ENCODE assay signal across 8 cellular contexts in the genomic region with DNA sequence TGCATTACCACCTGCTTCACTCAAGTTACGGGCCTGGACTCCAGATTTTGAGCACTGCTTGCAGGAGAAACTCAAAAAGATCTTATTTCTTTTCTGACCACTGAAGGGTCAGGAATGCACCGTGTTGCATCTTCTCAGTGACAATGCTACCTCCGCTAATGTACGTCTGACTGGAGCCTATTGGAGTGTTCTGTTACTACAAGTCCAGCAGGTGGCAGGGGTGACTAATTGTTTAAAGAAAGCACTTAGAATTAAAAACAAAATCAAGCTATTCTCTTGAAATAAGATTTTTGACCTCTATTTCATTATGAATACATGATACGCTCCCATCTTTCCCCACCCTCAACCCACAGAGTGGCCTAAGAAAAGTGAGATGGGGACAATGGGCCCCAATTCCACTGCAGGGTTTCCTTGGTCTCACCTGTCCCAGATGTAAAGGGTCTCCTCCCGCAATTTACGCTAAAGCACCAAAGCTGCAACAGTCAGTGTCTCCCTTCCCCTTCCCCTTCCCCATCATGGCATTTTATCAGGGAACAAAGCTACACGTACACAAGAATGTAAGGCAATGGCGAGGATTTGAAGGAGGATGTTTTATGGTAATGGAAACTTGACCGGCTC. TPM values are rescaled to one million over a fixed set of nuclear protein-coding genes. Genes with fewer than 3 reads are reported as not detected.
A peak's percentile ranks its signal among the peaks of the same experiment; 100 is the strongest.
DNase-seq lines count a peak whose midpoint lies in the region; ATAC-seq and TF ChIP-seq lines count a peak whose summit lies in the region.

No MANE protein-coding gene starts in this region.

- no peaks in the 10 kb centered on the region for H3K36me3 Mint-ChIP-seq in activated naive CD4-positive, alpha-beta T cell treated with anti-CD3 and anti-CD28 coated beads, Interleukin-2, amount 10 ng/mL, durations not matched to agents 7 days and 5 days
- H3K36me3 Mint-ChIP-seq in stimulated activated naive B cell treated with anti-CD40 and anti-IgM and Interleukin-4, amounts not matched to agents 10 μg/mL and 1 μg/mL and 100 μg/mL, for 72 hours: no peaks in the 10 kb centered on the region

- H3K27me3 Mint-ChIP-seq in activated naive CD4-positive, alpha-beta T cell treated with anti-CD3 and anti-CD28 coated beads, Interleukin-2, amount 10 ng/mL, durations not matched to agents 7 days and 5 days: peaks cover 22% of the 10 kb centered on the region
- H3K27me3 Mint-ChIP-seq in stimulated activated naive B cell treated with anti-CD40 and anti-IgM and Interleukin-4, amounts not matched to agents 10 μg/mL and 1 μg/mL and 100 μg/mL, for 72 hours: peaks cover 13 to 45% of the 10 kb centered on the region in 2 donors

- peaks cover 19% of the 10 kb centered on the region for H3K4me1 Mint-ChIP-seq in activated naive CD4-positive, alpha-beta T cell treated with anti-CD3 and anti-CD28 coated beads, Interleukin-2, amount 10 ng/mL, durations not matched to agents 7 days and 5 days
- H3K4me1 Mint-ChIP-seq in stimulated activated naive B cell treated with anti-CD40 and anti-IgM and Interleukin-4, amounts not matched to agents 10 μg/mL and 1 μg/mL and 100 μg/mL, for 72 hours: peaks cover 2 to 9% of the 10 kb centered on the region in 2 donors

- peaks cover 15% of the 10 kb centered on the region; the same call in 1 of the 2 replicates for H3K27me3 ChIP-seq in SK-N-SH (ENCODE audit: insufficient read depth)

- peak; percentile 86 for TF ChIP-seq RAD21 in SK-N-SH (IDR thresholded peaks at IDR 0.05; ENCODE audit: low read length)

- POLR2A ChIA-PET in SK-N-SH (lab: Yijun Ruan, JAX): no interaction called here

- no peaks in the 10 kb centered on the region for H3F3A ChIP-seq in SK-N-SH (replicated peaks; ENCODE audit: insufficient read depth)

- no peak overlapping the region for H3K9ac ChIP-seq in SK-N-SH

- H3K9me3 Mint-ChIP-seq in activated naive CD4-positive, alpha-beta T cell treated with anti-CD3 and anti-CD28 coated beads, Interleukin-2, amount 10 ng/mL, durations not matched to agents 7 days and 5 days: no peaks in the 10 kb centered on the region
- no peaks in the 10 kb centered on the region for H3K9me3 Mint-ChIP-seq in stimulated activated naive B cell treated with anti-CD40 and anti-IgM and Interleukin-4, amounts not matched to agents 10 μg/mL and 1 μg/mL and 100 μg/mL, for 72 hours

- no peak overlapping the region for H2AFZ ChIP-seq in SK-N-SH (ENCODE audit: low read depth)

- peak; percentile 57 to 64 for ATAC-seq in stimulated activated naive B cell treated with anti-CD40 and anti-IgM and Interleukin-4, amounts not matched to agents 10 μg/mL and 1 μg/mL and 100 μg/mL, for 72 hours (replicated peaks)
- no peak for ATAC-seq in GM21529 (IDR thresholded peaks at IDR 0.05; ENCODE audit: unreplicated experiment)

- TF ChIP-seq EP300 in SK-N-SH (IDR thresholded peaks at IDR 0.05; ENCODE audit: borderline replicate concordance in 1 of 2, low read depth in 1 of 2, low read length in 1 of 2): no peak

- no peak overlapping the region for H3K27ac Mint-ChIP-seq in activated naive CD4-positive, alpha-beta T cell treated with anti-CD3 and anti-CD28 coated beads, Interleukin-2, amount 10 ng/mL, durations not matched to agents 7 days and 5 days
- H3K27ac Mint-ChIP-seq in stimulated activated naive B cell treated with anti-CD40 and anti-IgM and Interleukin-4, amounts not matched to agents 10 μg/mL and 1 μg/mL and 100 μg/mL, for 72 hours: no peak overlapping the region

- H3K36me3 ChIP-seq in SK-N-SH (replicated peaks in 1 of 2; ENCODE audit: control insufficient read depth in 1 of 2, insufficient read depth in 2 of 2, low read length in 1 of 2): no peaks in the 10 kb centered on the region

- H3K9me2 ChIP-seq in SK-N-SH: no peaks in the 10 kb centered on the region

- WGBS in SK-N-SH (ENCODE audit: low lambda C conversion rate): 53% methylated on average over 10 of the region's 10 CpGs

- H3K4me3 ChIP-seq in SK-N-SH (ENCODE audit: low read depth in 2 of 2, low read length in 1 of 2): no peak overlapping the region

- H3K4me2 ChIP-seq in SK-N-SH: no peak overlapping the region

- no peak overlapping the region for H3K27ac ChIP-seq in SK-N-SH (ENCODE audit: low read depth in 2 of 2, low read length in 1 of 2)

- TF ChIP-seq CTCF in SK-N-SH (IDR thresholded peaks at IDR 0.05): peak; percentile 73

- H4K20me1 ChIP-seq in SK-N-SH (ENCODE audit: insufficient read depth): no peaks in the 10 kb centered on the region

- H3K79me2 ChIP-seq in SK-N-SH (ENCODE audit: insufficient read depth): no peaks in the 10 kb centered on the region

- no peak overlapping the region for H3K4me3 Mint-ChIP-seq in activated naive CD4-positive, alpha-beta T cell treated with anti-CD3 and anti-CD28 coated beads, Interleukin-2, amount 10 ng/mL, durations not matched to agents 7 days and 5 days
- no peak overlapping the region for H3K4me3 Mint-ChIP-seq in stimulated activated naive B cell treated with anti-CD40 and anti-IgM and Interleukin-4, amounts not matched to agents 10 μg/mL and 1 μg/mL and 100 μg/mL, for 72 hours

- CTCF ChIA-PET in activated naive CD4-positive, alpha-beta T cell treated with anti-CD3 and anti-CD28 coated beads, Interleukin-2, amount 10 ng/mL, durations not matched to agents 7 days and 5 days (lab: Charles Lee): interaction anchor here (1.5 to 3.1 kb wide), 4 partner anchors 9 to 19 kb away, joined by 3 to 17 read pairs (median 4); no protein-coding TSS in a partner anchor
- CTCF ChIA-PET in SK-N-SH (lab: Yijun Ruan, JAX): interaction anchor here (0.6 to 5.7 kb wide), 49 partner anchors 8 to 1951 kb away, joined by 3 to 33 read pairs (median 4); partner anchors contain the start of gene FBXO34

- no peaks in the 10 kb centered on the region for H3K9me3 ChIP-seq in SK-N-SH

- DNase-seq in activated naive CD4-positive, alpha-beta T cell treated with anti-CD3 and anti-CD28 coated beads, Interleukin-2, amount 10 ng/mL, durations not matched to agents 7 days and 5 days: peak; percentile 31
- DNase-seq in activated naive CD4-positive, alpha-beta T cell (lab: John Stamatoyannopoulos, UW): no peak
- peak; percentile 65 for DNase-seq in NCI-H1092 treated with DMSO at 0.1 percent for 48 hours (lab: John Stamatoyannopoulos, UW)
- peak; percentile 62 for DNase-seq in SK-N-SH
- DNase-seq in germinal center (ENCODE audit: low spot score): peak; percentile 14
- no peak for DNase-seq in stimulated activated naive B cell treated with anti-CD40 and anti-IgM and Interleukin-4, amounts not matched to agents 10 μg/mL and 1 μg/mL and 100 μg/mL, for 72 hours
- no peak for DNase-seq in UCSD-AML1 (lab: John Stamatoyannopoulos, UW; ENCODE audit: unreplicated experiment)

- H3K4me1 ChIP-seq in SK-N-SH (ENCODE audit: control insufficient read depth in 1 of 2, insufficient read depth in 2 of 2, low read depth in 1 of 2, low read length in 1 of 2): no peaks in the 10 kb centered on the region

TF ChIP-seq in SK-N-SH, 30 proteins besides CTCF, POLR2A, EP300 and RAD21:
- TF ChIP-seq YY1 (IDR thresholded peaks at IDR 0.05; ENCODE audit: low read depth) (no peak), SMC3 (IDR thresholded peaks at IDR 0.05; ENCODE audit: low read depth, low read length) (peak; percentile 61)

RNA-seq across cellular contexts. Expression of gene TBPL2, which starts 2.2 kb away (rescaled TPM):
- not detected in 2 replicates for polyA plus RNA-seq in SK-N-SH (2012; rRNA removed)
- polyA plus RNA-seq in SK-N-SH (2012; cell fraction: cytosol; rRNA removed): not detected in 2 replicates
- not detected in 2 replicates for polyA plus RNA-seq in SK-N-SH (2012; cell fraction: nucleus; rRNA removed)

RNA-seq across cellular contexts. Expression of gene ATG14, which starts 26.5 kb away (rescaled TPM):
- polyA plus RNA-seq in SK-N-SH (2012; rRNA removed): 4.3 and 5.4 TPM in 2 replicates
- 3.5 and 3.6 TPM in 2 replicates for polyA plus RNA-seq in SK-N-SH (2012; cell fraction: cytosol; rRNA removed)
- 11.4 and 17.3 TPM in 2 replicates for polyA plus RNA-seq in SK-N-SH (2012; cell fraction: nucleus; rRNA removed)

Comparison
In these comparisons a context has a peak if more than half of its experiments do, and no peak if none do; other contexts are left out.
1. DNase-seq: peak in activated naive CD4-positive, alpha-beta T cell treated with anti-CD3 and anti-CD28 coated beads, Interleukin-2, amount 10 ng/mL, durations not matched to agents 7 days and 5 days (single experiment), NCI-H1092 treated with DMSO at 0.1 percent for 48 hours (single experiment), SK-N-SH (single experiment) and germinal center (single experiment); none in activated naive CD4-positive, alpha-beta T cell (0 of 4), stimulated activated naive B cell treated with anti-CD40 and anti-IgM and Interleukin-4, amounts not matched to agents 10 μg/mL and 1 μg/mL and 100 μg/mL, for 72 hours (single experiment) and UCSD-AML1 (single experiment).